Comparison of ENCODE assay signal across 13 cellular contexts in the genomic region with DNA sequence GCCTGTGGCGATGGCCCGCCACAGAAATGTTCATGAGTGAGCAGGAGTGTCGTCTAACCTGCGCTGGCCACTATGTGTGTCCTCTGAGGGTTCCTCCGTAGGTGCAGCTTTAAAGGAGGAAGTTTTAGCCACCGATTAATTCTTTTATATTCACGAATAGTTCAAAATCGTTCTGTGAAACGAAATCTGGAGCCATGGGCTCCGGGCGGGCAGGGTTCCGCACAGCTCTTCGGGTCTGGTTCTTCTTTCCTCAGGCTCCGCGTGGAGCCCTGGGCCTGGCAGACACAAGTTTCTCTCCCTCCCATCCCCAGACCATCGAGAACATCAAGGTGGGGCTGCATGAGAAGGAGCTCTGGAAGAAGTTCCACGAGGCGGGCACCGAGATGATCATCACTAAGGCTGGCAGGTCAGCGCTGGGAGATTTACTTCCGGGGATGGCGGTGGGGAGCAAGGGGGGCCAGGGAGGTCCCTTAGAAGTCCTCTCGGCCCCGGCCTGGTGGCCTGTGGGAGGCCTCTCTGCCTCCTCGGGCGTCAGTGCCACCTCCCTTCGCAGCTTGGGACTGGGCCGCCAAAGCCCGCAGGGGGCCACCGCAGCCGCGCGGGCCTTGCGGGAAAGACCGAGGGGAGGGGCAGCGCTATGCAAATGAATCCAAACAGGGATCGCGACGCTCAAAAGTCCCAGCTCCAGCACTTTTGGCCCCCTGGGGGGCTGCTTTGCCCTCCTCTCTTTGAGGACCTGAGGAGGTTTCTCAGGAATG. TPM values are rescaled to one million over a fixed set of nuclear protein-coding genes. Genes with fewer than 3 reads are reported as not detected.
DNase-seq lines count a peak whose midpoint lies in the region; ATAC-seq lines count a peak whose summit lies in the region.
"Had no signal": no experiment of that assay in that cellular context is flagged by ENCODE, and none has a peak within 500 bp of the region (broad histone marks: within the 10 kb centered on the region; RNA-seq: fewer than 3 reads in every experiment).

No MANE protein-coding gene starts in this region.

- H3K4me3 Mint-ChIP-seq in activated T-cell treated with anti-CD3 and anti-CD28 coated beads, Interleukin-2, amount 50 U/mL, for 24 hours, result peak overlapping the region; percentile 53
- H3K4me3 Mint-ChIP-seq in activated naive CD8-positive, alpha-beta T cell treated with anti-CD3 and anti-CD28 coated beads for 36 hours, result peak overlapping the region; percentile 49
- H3K4me3 Mint-ChIP-seq in immature natural killer cell, result peak overlapping the region; percentile 35 to 74 (median 44)
- H3K4me3 Mint-ChIP-seq in stimulated activated memory B cell treated with anti-CD40 and anti-IgM and Interleukin-4, amounts not matched to agents 10 μg/mL and 1 μg/mL and 100 μg/mL, for 72 hours, result peak overlapping the region; percentile 36

- no peak for DNase-seq in activated T-cell treated with anti-CD3 and anti-CD28 coated beads, Interleukin-2, amount 50 U/mL, for 24 hours
- DNase-seq in activated T-cell treated with anti-CD3 and anti-CD28 coated beads for 4 hours (no peak), immature natural killer cell (no peak), COR-L47 (lab: John Stamatoyannopoulos, UW) (no peak), NCI-H1436 (lab: John Stamatoyannopoulos, UW) (no peak), NCI-H2029 treated with DMSO at 0.1 percent for 48 hours (lab: John Stamatoyannopoulos, UW) (no peak)
- no peak for DNase-seq in activated naive CD8-positive, alpha-beta T cell treated with anti-CD3 and anti-CD28 coated beads for 36 hours
- DNase-seq: KBM-7; NCI-H510A; stimulated activated CD4-positive, alpha-beta T cell treated with anti-CD3 and anti-CD28 coated beads, Interleukin-4, amount 100 ng/mL, for 24 hours; T1000 had no signal

- H3K36me3 Mint-ChIP-seq in activated T-cell treated with anti-CD3 and anti-CD28 coated beads, Interleukin-2, amount 50 U/mL, for 24 hours (ENCODE audit: low read depth), result no peaks in the 10 kb centered on the region
- no peaks in the 10 kb centered on the region for H3K36me3 Mint-ChIP-seq in activated naive CD8-positive, alpha-beta T cell treated with anti-CD3 and anti-CD28 coated beads for 36 hours
- peaks cover 0 to 6% (median 0%) of the 10 kb centered on the region in 3 donors for H3K36me3 Mint-ChIP-seq in immature natural killer cell
- peaks cover 5% of the 10 kb centered on the region for H3K36me3 Mint-ChIP-seq in stimulated activated memory B cell treated with anti-CD40 and anti-IgM and Interleukin-4, amounts not matched to agents 10 μg/mL and 1 μg/mL and 100 μg/mL, for 72 hours

- no peaks in the 10 kb centered on the region for H3K9me3 Mint-ChIP-seq in activated T-cell treated with anti-CD3 and anti-CD28 coated beads, Interleukin-2, amount 50 U/mL, for 24 hours
- no peaks in the 10 kb centered on the region for H3K9me3 Mint-ChIP-seq in activated naive CD8-positive, alpha-beta T cell treated with anti-CD3 and anti-CD28 coated beads for 36 hours
- H3K9me3 Mint-ChIP-seq in immature natural killer cell, result no peaks in the 10 kb centered on the region
- H3K9me3 Mint-ChIP-seq in stimulated activated memory B cell treated with anti-CD40 and anti-IgM and Interleukin-4, amounts not matched to agents 10 μg/mL and 1 μg/mL and 100 μg/mL, for 72 hours, result peaks cover 4% of the 10 kb centered on the region

- H3K27ac Mint-ChIP-seq in activated T-cell treated with anti-CD3 and anti-CD28 coated beads, Interleukin-2, amount 50 U/mL, for 24 hours, result no peak overlapping the region
- H3K27ac Mint-ChIP-seq in activated naive CD8-positive, alpha-beta T cell treated with anti-CD3 and anti-CD28 coated beads for 36 hours, result no peak overlapping the region
- H3K27ac Mint-ChIP-seq in immature natural killer cell, result no peak overlapping the region
- no peak overlapping the region for H3K27ac Mint-ChIP-seq in stimulated activated memory B cell treated with anti-CD40 and anti-IgM and Interleukin-4, amounts not matched to agents 10 μg/mL and 1 μg/mL and 100 μg/mL, for 72 hours

- H3K27me3 Mint-ChIP-seq in activated T-cell treated with anti-CD3 and anti-CD28 coated beads, Interleukin-2, amount 50 U/mL, for 24 hours, result peaks cover 92% of the 10 kb centered on the region
- peaks cover 95% of the 10 kb centered on the region for H3K27me3 Mint-ChIP-seq in activated naive CD8-positive, alpha-beta T cell treated with anti-CD3 and anti-CD28 coated beads for 36 hours
- peaks cover 27 to 46% (median 39%) of the 10 kb centered on the region in 3 donors for H3K27me3 Mint-ChIP-seq in immature natural killer cell (ENCODE audit: low read depth in 3 of 3)
- peaks cover 94% of the 10 kb centered on the region for H3K27me3 Mint-ChIP-seq in stimulated activated memory B cell treated with anti-CD40 and anti-IgM and Interleukin-4, amounts not matched to agents 10 μg/mL and 1 μg/mL and 100 μg/mL, for 72 hours

- no peak for ATAC-seq in stimulated activated memory B cell treated with anti-CD40 and anti-IgM and Interleukin-4, amounts not matched to agents 10 μg/mL and 1 μg/mL and 100 μg/mL, for 72 hours

- H3K4me1 Mint-ChIP-seq in activated T-cell treated with anti-CD3 and anti-CD28 coated beads, Interleukin-2, amount 50 U/mL, for 24 hours (ENCODE audit: low read depth), result peaks cover 46% of the 10 kb centered on the region
- peaks cover 39% of the 10 kb centered on the region for H3K4me1 Mint-ChIP-seq in activated naive CD8-positive, alpha-beta T cell treated with anti-CD3 and anti-CD28 coated beads for 36 hours
- peaks cover 14 to 17% of the 10 kb centered on the region in 2 donors for H3K4me1 Mint-ChIP-seq in immature natural killer cell
- peaks cover 60% of the 10 kb centered on the region for H3K4me1 Mint-ChIP-seq in stimulated activated memory B cell treated with anti-CD40 and anti-IgM and Interleukin-4, amounts not matched to agents 10 μg/mL and 1 μg/mL and 100 μg/mL, for 72 hours

RNA-seq across cellular contexts. Expression of a gene that starts 5.2 kb away (rescaled TPM):
- total RNA-seq in activated naive CD8-positive, alpha-beta T cell treated with anti-CD3 and anti-CD28 coated beads for 36 hours, result not detected
- polyA plus RNA-seq in immature natural killer cell, result not detected
- total RNA-seq: fibroblast of villous mesenchyme had no signal

RNA-seq across cellular contexts. Expression of a gene that starts 57.8 kb away (rescaled TPM):
- not detected for total RNA-seq in activated naive CD8-positive, alpha-beta T cell treated with anti-CD3 and anti-CD28 coated beads for 36 hours
- polyA plus RNA-seq in immature natural killer cell, result not detected
